In the genomic region with DNA sequence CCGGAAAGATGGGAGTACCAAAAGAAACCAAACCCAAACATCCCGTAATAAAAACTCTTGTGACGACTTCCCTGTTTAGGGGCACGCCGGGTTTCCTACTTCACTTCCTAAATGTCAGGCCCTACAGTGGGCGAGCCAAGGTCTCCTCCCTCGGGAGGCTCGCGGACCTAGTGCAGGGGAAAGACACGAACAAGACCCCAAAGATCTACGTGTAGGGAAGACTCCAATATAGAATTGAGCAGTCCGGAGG, we compare ENCODE assay signal across 8 cellular contexts. TPM values are rescaled to one million over a fixed set of nuclear protein-coding genes. Genes with fewer than 3 reads are reported as not detected.
DNase-seq lines count a peak whose midpoint lies in the region; ATAC-seq and TF ChIP-seq lines count a peak whose summit lies in the region.

No MANE protein-coding gene starts in this region.

- peak; percentile 24 for DNase-seq in GM04504 (ENCODE audit: low read depth)
- peak; percentile 70 for DNase-seq in OCI-M1 (lab: John Stamatoyannopoulos, UW)
- DNase-seq in choroid plexus epithelial cell (ENCODE audit: low read depth): no peak
- DNase-seq in right lobe of liver: peak; percentile 43 to 62 (median 53)
- peak; percentile 41 to 50 for DNase-seq in thyroid gland

- H3K4me3 ChIP-seq in choroid plexus epithelial cell (ENCODE audit: low read depth, low read length) (peak overlapping the region; percentile 82), right lobe of liver (peak overlapping the region; percentile 93 to 99 (median 99)), thyroid gland (replicated peaks in 1 of 3) (peak overlapping the region; percentile 78 to 94 (median 80))

- TF ChIP-seq CTCF in 22Rv1 (IDR thresholded peaks at IDR 0.05) (no peak), choroid plexus epithelial cell (conservative IDR thresholded peaks at IDR 0.05; ENCODE audit: low read depth, low read length) (no peak), right lobe of liver (IDR thresholded peaks at IDR 0.05) (no peak), thyroid gland (IDR thresholded peaks at IDR 0.05) (no peak)

- intact Hi-C loops in right lobe of liver (cut with DNase I) (no loop called here), thyroid gland (cut with DNase I) (loop anchor here (10.0 kb wide), 1 partner anchor 71 kb away; no protein-coding TSS in a partner anchor)

- no peaks in the 10 kb centered on the region for H3K27me3 ChIP-seq in right lobe of liver
- no peaks in the 10 kb centered on the region for H3K27me3 ChIP-seq in thyroid gland

- TF ChIP-seq POLR2A in right lobe of liver (IDR thresholded peaks at IDR 0.05) (no peak), thyroid gland (IDR thresholded peaks at IDR 0.05) (no peak)

- H3K27ac ChIP-seq in 22Rv1 (peak overlapping the region; percentile 77), right lobe of liver (peak overlapping the region; percentile 84 to 88 (median 86)), thyroid gland (peak overlapping the region; percentile 89 to 95 (median 91))

- 0% methylated on average over 12 of the region's 12 CpGs for WGBS in right lobe of liver (ENCODE audit: insufficient coverage, low coverage, low lambda C conversion rate, missing lambda C conversion rate)
- 0% methylated on average over 12 of the region's 12 CpGs for WGBS in thyroid gland, 2 donors

- H3K9me3 ChIP-seq in right lobe of liver: no peaks in the 10 kb centered on the region
- H3K9me3 ChIP-seq in thyroid gland: no peaks in the 10 kb centered on the region

- H3K36me3 ChIP-seq in right lobe of liver: no peaks in the 10 kb centered on the region
- H3K36me3 ChIP-seq in thyroid gland: no peaks in the 10 kb centered on the region

- H3K4me1 ChIP-seq in right lobe of liver: peaks cover 0 to 18% (median 2%) of the 10 kb centered on the region in 4 donors
- H3K4me1 ChIP-seq in thyroid gland: peaks cover 10 to 13% of the 10 kb centered on the region in 2 donors

- ATAC-seq in HG02884 (IDR thresholded peaks at IDR 0.05; ENCODE audit: unreplicated experiment): peak; percentile 6
- peak; percentile 15 to 33 (median 26) for ATAC-seq in right lobe of liver
- ATAC-seq in HG03039 (IDR thresholded peaks at IDR 0.05; ENCODE audit: unreplicated experiment): no peak

RNA-seq across cellular contexts. Expression of gene ATXN3, which starts 0.6 kb away (rescaled TPM):
- 10 to 100 TPM in 3 of 6 experiments, 1 to 10 TPM in 3; 5.5 to 15.4 (median 9.7) TPM for total RNA-seq in right lobe of liver
- 10 to 100 TPM; 28.0 to 76.7 (median 31.8) TPM for total RNA-seq in thyroid gland

RNA-seq across cellular contexts. Expression of gene NDUFB1, which starts 15.7 kb away (rescaled TPM):
- total RNA-seq in right lobe of liver: 100 to 1,000 TPM in 2 of 6 experiments, 10 to 100 TPM in 4; 74.6 to 223 (median 94.6) TPM
- total RNA-seq in thyroid gland: 100 to 1,000 TPM; 123 to 720 (median 371) TPM

RNA-seq across cellular contexts. Expression of gene CPSF2, which starts 16.0 kb away (rescaled TPM):
- total RNA-seq in right lobe of liver: 10 to 100 TPM; 23.4 to 28.2 (median 25.9) TPM
- 10 to 100 TPM; 34.1 to 55.8 (median 43.7) TPM for total RNA-seq in thyroid gland
